8 cellular contexts compared by ENCODE assay signal in genomic region chr16:57628008-57628781, GRCh38. TPM values are rescaled to one million over a fixed set of nuclear protein-coding genes. Genes with fewer than 3 reads are reported as not detected.
DNase-seq lines count a peak whose midpoint lies in the region; ATAC-seq and TF ChIP-seq lines count a peak whose summit lies in the region.

ADGRG1 (plus strand) TSS chr16:57628630; CDS start chr16:57650288, 21,658 bp downstream.

- DNase-seq in activated CD4-positive, CD25-positive, alpha-beta regulatory T cell treated with anti-CD3 and anti-CD28 coated beads, Interleukin-2, amount 50 U/mL, for 16 hours (ENCODE audit: low read depth, low spot score), result peak; percentile 16
- DNase-seq in activated CD4-positive, CD25-positive, alpha-beta regulatory T cell (lab: John Stamatoyannopoulos, UW), result no peak
- peak; percentile 78 for DNase-seq in SK-MEL-5 (ENCODE audit: low read depth, low spot score)
- DNase-seq in astrocyte of the spinal cord (ENCODE audit: low read depth, low spot score), result peak; percentile 94
- peak; percentile 99 for DNase-seq in hepatic stellate cell (ENCODE audit: low spot score)
- DNase-seq in putamen (ENCODE audit: low spot score), result peak; percentile 81

- in situ Hi-C loops in SK-MEL-5 (cut with HindIII; ENCODE audit: low pct_unique_long_range_greater_than_20kb, low sequenced_read_pairs) (no loop called here), astrocyte of the spinal cord (cut with HindIII; ENCODE audit: low sequenced_read_pairs) (no loop called here)

- TF ChIP-seq CTCF in astrocyte of the spinal cord (IDR thresholded peaks at IDR 0.05; ENCODE audit: low read depth, low read length), result no peak

- peak within 1 kb of the TSS; percentile 24 for H3K4me3 ChIP-seq in astrocyte of the spinal cord (ENCODE audit: low read depth, low read length)

- ATAC-seq in HG03280 (IDR thresholded peaks at IDR 0.05; ENCODE audit: unreplicated experiment) (no peak), HG03378 (IDR thresholded peaks at IDR 0.05; ENCODE audit: unreplicated experiment) (no peak)

RNA-seq across cellular contexts. Expression of gene ADGRG1, which starts in this region (rescaled TPM):
- 14.4 and 17.3 TPM in 2 replicates for total RNA-seq in SK-MEL-5 (2014; rRNA removed; shearing (Covaris generic))
- polyA plus RNA-seq in SK-MEL-5 (2015; cell fraction: cytosol; rRNA removed), result 132 and 148 TPM in 2 replicates
- 51.5 and 52.0 TPM in 2 replicates for polyA plus RNA-seq in SK-MEL-5 (2015; cell fraction: nucleus; rRNA removed)

Comparison
In these comparisons a context has a peak if more than half of its experiments do, and no peak if none do; other contexts are left out.
1. DNase-seq: peak in activated CD4-positive, CD25-positive, alpha-beta regulatory T cell treated with anti-CD3 and anti-CD28 coated beads, Interleukin-2, amount 50 U/mL, for 16 hours (single experiment), SK-MEL-5 (single experiment), astrocyte of the spinal cord (single experiment), hepatic stellate cell (single experiment) and putamen (single experiment); none in activated CD4-positive, CD25-positive, alpha-beta regulatory T cell (0 of 4).